In genomic region chr4:82789377-82789776, GRCh38 we compare ENCODE assay signal across 1 cellular context.
TF ChIP-seq lines count a peak whose summit lies in the region.

No MANE protein-coding gene starts in this region.

TF ChIP-seq in H1, 55 proteins besides CTCF, POLR2A, EP300 and RAD21:
- TF ChIP-seq EZH2 (IDR thresholded peaks at IDR 0.05; ENCODE audit: low read depth, low read length, severe bottlenecking) (peak; percentile 11), RFX5 (IDR thresholded peaks at IDR 0.05; ENCODE audit: borderline replicate concordance, low read depth, low read length) (no peak)
